Comparison of ENCODE assay signal across 12 cellular contexts in genomic region chr6:32069878-32070515, GRCh38. TPM values are rescaled to one million over a fixed set of nuclear protein-coding genes. Genes with fewer than 3 reads are reported as not detected.
"Had no signal": no experiment of that assay in that cellular context is flagged by ENCODE, and none has a peak within 500 bp of the region (broad histone marks: within the 10 kb centered on the region; RNA-seq: fewer than 3 reads in every experiment).

No MANE protein-coding gene starts in this region.

- H3K9me3 Mint-ChIP-seq: activated naive CD4-positive, alpha-beta T cell treated with anti-CD3 and anti-CD28 coated beads for 36 hours; activated T-helper 17 cell treated with anti-CD3 and anti-CD28 coated beads, Interleukin-2, amount 50 U/mL, for 72 hours; dendritic cell treated with granulocyte-macrophage colony-stimulating factor and Interleukin-4, amounts not matched to agents 40 ng/mL and 50 ng/mL, for 4 days; natural killer cell; WTC11 had no signal

- H3K4me1 Mint-ChIP-seq: activated T-helper 17 cell treated with anti-CD3 and anti-CD28 coated beads, Interleukin-2, amount 50 U/mL, for 72 hours; natural killer cell had no signal

- H3K4me3 ChIP-seq: SK-N-MC had no signal

- ATAC-seq: activated T-helper 17 cell treated with anti-CD3 and anti-CD28 coated beads, Interleukin-2, amount 50 U/mL, for 72 hours; left colon; natural killer cell; WTC11 had no signal

- H3K27ac ChIP-seq: SK-N-MC had no signal

- H3K4me3 Mint-ChIP-seq: activated naive CD4-positive, alpha-beta T cell treated with anti-CD3 and anti-CD28 coated beads for 36 hours; activated T-helper 17 cell treated with anti-CD3 and anti-CD28 coated beads, Interleukin-2, amount 50 U/mL, for 72 hours; dendritic cell treated with granulocyte-macrophage colony-stimulating factor and Interleukin-4, amounts not matched to agents 40 ng/mL and 50 ng/mL, for 4 days; natural killer cell; WTC11 had no signal

- H3K36me3 Mint-ChIP-seq: natural killer cell, WTC11 had no signal

- H3K27ac Mint-ChIP-seq: activated naive CD4-positive, alpha-beta T cell treated with anti-CD3 and anti-CD28 coated beads for 36 hours; activated T-helper 17 cell treated with anti-CD3 and anti-CD28 coated beads, Interleukin-2, amount 50 U/mL, for 72 hours; dendritic cell treated with granulocyte-macrophage colony-stimulating factor and Interleukin-4, amounts not matched to agents 40 ng/mL and 50 ng/mL, for 4 days; natural killer cell had no signal

- DNase-seq: activated CD4-positive, alpha-beta T cell treated with anti-CD3 and anti-CD28 coated beads for 48 hours; activated CD8-positive, alpha-beta memory T cell treated with anti-CD3 and anti-CD28 coated beads for 24 hours; activated naive CD4-positive, alpha-beta T cell treated with anti-CD3 and anti-CD28 coated beads for 36 hours; glutamatergic neuron; left colon; natural killer cell; small intestine had no signal

RNA-seq across cellular contexts. Expression of gene CYP21A2, which starts 31.8 kb away (rescaled TPM):
- total RNA-seq: epithelial cell of proximal tubule had no signal
